Comparison of ENCODE assay signal across 11 cellular contexts in the genomic region with DNA sequence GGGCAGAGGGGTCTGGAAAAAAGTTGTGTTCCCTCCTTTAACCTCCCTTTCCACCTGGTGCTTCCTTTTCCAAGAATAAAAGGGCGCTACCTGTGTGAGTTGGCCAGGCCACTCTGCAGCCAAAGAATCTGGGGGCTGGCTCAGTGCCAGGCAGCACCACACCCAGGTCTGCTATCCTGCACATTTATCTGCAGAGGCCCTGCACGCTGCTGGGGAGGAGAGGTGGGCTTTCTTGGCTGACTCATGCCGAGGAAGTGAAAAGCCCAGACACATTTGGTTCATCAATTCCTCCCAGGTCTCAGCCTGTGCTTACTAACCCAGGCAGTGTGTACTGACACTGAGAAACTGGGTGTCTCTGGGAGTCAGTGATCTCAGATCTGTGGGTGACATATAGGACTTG.
DNase-seq lines count a peak whose midpoint lies in the region; ATAC-seq and TF ChIP-seq lines count a peak whose summit lies in the region.
"Had no signal": no experiment of that assay in that cellular context is flagged by ENCODE, and none has a peak within 500 bp of the region (broad histone marks: within the 10 kb centered on the region; RNA-seq: fewer than 3 reads in every experiment).

No MANE protein-coding gene starts in this region.

- TF ChIP-seq EP300 in stomach (IDR thresholded peaks at IDR 0.05) = no peak

- peaks cover 0 to 7% (median 0%) of the 10 kb centered on the region in 4 donors for H3K9me3 ChIP-seq in stomach

- TF ChIP-seq CTCF in foreskin keratinocyte (conservative IDR thresholded peaks at IDR 0.05) = no peak
- TF ChIP-seq CTCF in stomach (IDR thresholded peaks at IDR 0.05) = no peak

- H3K27me3 ChIP-seq in foreskin keratinocyte (no peaks in the 10 kb centered on the region), stomach (no peaks in the 10 kb centered on the region)

- 17 to 45% (median 33%) methylated on average over 3 of the region's 3 CpGs for WGBS in stomach, 5 donors

- DNase-seq in NCI-H748 (lab: John Stamatoyannopoulos, UW; ENCODE audit: unreplicated experiment) (peak; percentile 66), NCI-H748 treated with DMSO at 0.1 percent for 48 hours (lab: John Stamatoyannopoulos, UW) (no peak), RPMI8226 (peak; percentile 48), foreskin keratinocyte (peak; percentile 96 to 99), stomach (peak; percentile 76), AG08396 (ENCODE audit: low spot score) (no peak), medulla oblongata (ENCODE audit: extremely low spot score) (no peak)
- DNase-seq in stimulated activated CD4-positive, alpha-beta T cell treated with anti-CD3 and anti-CD28 coated beads, Interleukin-2, amount 100 ng/mL, for 48 hours = no peak
- DNase-seq: activated T-cell treated with anti-CD3 and anti-CD28 coated beads, Interleukin-2, amount 50 U/mL, for 48 hours; caudate nucleus; MV-4-11 had no signal

- intact Hi-C loops in stomach (cut with DNase I; ENCODE audit: low total_unique reads) = no loop called here

- no peak overlapping the region for H3K4me3 ChIP-seq in stomach

- H3K4me1 ChIP-seq in foreskin keratinocyte (peaks cover 51% of the 10 kb centered on the region), stomach (peaks cover 16 to 43% (median 24%) of the 10 kb centered on the region in 4 donors)

- TF ChIP-seq POLR2A in stomach (IDR thresholded peaks at IDR 0.05) = no peak

- no peaks in the 10 kb centered on the region for H3K36me3 ChIP-seq in stomach

- peak; percentile 70 for ATAC-seq in foreskin keratinocyte

- peak overlapping the region; percentile 45 for H3K27ac ChIP-seq in foreskin keratinocyte
- H3K27ac ChIP-seq in stomach = peak overlapping the region in 4 of 5 donors; percentile 42 to 64 (median 54)

Comparison
In these comparisons a context has a peak if more than half of its experiments do, and no peak if none do; other contexts are left out.
1. DNase-seq: peak in NCI-H748 (single experiment), RPMI8226 (single experiment), foreskin keratinocyte (2 of 2) and stomach (single experiment); none in NCI-H748 treated with DMSO at 0.1 percent for 48 hours (single experiment), stimulated activated CD4-positive, alpha-beta T cell treated with anti-CD3 and anti-CD28 coated beads, Interleukin-2, amount 100 ng/mL, for 48 hours (0 of 2), AG08396 (single experiment) and medulla oblongata (single experiment).